Comparison of ENCODE assay signal across 25 cellular contexts in the genomic region with DNA sequence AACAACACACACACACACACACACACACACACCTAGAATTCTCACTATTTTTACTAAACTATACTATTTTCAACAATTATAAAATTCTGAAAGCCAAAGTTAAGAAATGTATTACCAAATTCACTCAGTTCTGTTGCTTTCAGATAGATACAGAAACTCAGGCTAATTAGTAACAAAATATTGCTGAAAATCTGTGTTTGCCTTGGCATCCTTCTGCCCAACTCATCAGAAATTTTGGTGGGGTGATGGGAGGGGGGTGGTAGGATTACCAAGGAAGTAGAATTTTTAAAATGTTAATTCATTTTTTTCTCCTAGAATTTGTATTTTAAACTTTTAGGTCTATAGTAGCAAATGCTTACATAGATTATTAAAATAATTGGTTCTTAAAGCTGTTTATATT.
"Had no signal": no experiment of that assay in that cellular context is flagged by ENCODE, and none has a peak within 500 bp of the region (broad histone marks: within the 10 kb centered on the region; RNA-seq: fewer than 3 reads in every experiment).

No MANE protein-coding gene starts in this region.

- H3K27ac ChIP-seq: stomach, suprapubic skin, testis, thoracic aorta, thyroid gland, tibial artery, tibial nerve, transverse colon, upper lobe of left lung, upper lobe of right lung, uterus, vagina had no signal

- H3K9me3 ChIP-seq: stomach, suprapubic skin, testis, thoracic aorta, thyroid gland, tibial artery, tibial nerve, transverse colon, upper lobe of left lung, upper lobe of right lung, uterus, vagina had no signal

- H3K27me3 ChIP-seq: stomach, suprapubic skin, testis, thyroid gland, tibial artery, tibial nerve, transverse colon, upper lobe of left lung, upper lobe of right lung, uterus, vagina had no signal

- H3K36me3 ChIP-seq: stomach, suprapubic skin, thoracic aorta, thyroid gland, tibial nerve, transverse colon, upper lobe of left lung, upper lobe of right lung, uterus, vagina had no signal

- H3K4me3 ChIP-seq: stomach, suprapubic skin, testis, thoracic aorta, thyroid gland, tibial artery, tibial nerve, transverse colon, upper lobe of left lung, upper lobe of right lung, uterus, vagina had no signal

- H3K4me1 ChIP-seq: uterus had no signal

- DNase-seq: stimulated activated CD4-positive, alpha-beta T cell treated with anti-CD3 and anti-CD28 coated beads, Interleukin-2, amount 100 ng/mL, for 48 hours; stimulated activated CD4-positive, alpha-beta T cell treated with anti-CD3 and anti-CD28 coated beads, Interleukin-4, amount 100 ng/mL, for 1 hour; stimulated activated CD4-positive, alpha-beta T cell treated with anti-CD3 and anti-CD28 coated beads, Interleukin-4, amount 100 ng/mL, for 24 hours; stimulated activated CD4-positive, alpha-beta T cell treated with anti-CD3 and anti-CD28 coated beads, Interleukin-4, amount 100 ng/mL, for 4 hours; stimulated activated CD8-positive, alpha-beta memory T cell treated with anti-CD3 and anti-CD28 coated beads, Interleukin-4, amount 100 ng/mL, for 48 hours; stimulated activated naive B cell treated with anti-CD40 and anti-IgM and Interleukin-4, amounts not matched to agents 10 μg/mL and 1 μg/mL and 100 μg/mL, for 72 hours; stimulated activated naive CD4-positive, alpha-beta T cell treated with Interleukin-2 at 50 U/mL for 16 hours; stimulated activated naive CD8-positive, alpha-beta T cell treated with anti-CD3 and anti-CD28 coated beads, Interleukin-15, amount 100 ng/mL, for 72 hours; stimulated activated naive CD8-positive, alpha-beta T cell treated with anti-CD3 and anti-CD28 coated beads, Interleukin-15, Interleukin-2, amounts not matched to agents 100 U/mL and 50 U/mL, for 24 hours; stomach; substantia nigra; testis; thyroid gland; tibial artery; transverse colon; trophoblast cell; upper lobe of left lung; upper lobe of right lung; uterus had no signal

- ATAC-seq: stimulated activated effector memory CD8-positive, alpha-beta T cell treated with anti-CD3 and anti-CD28 coated beads, Interleukin-12 subunit alpha, Interleukin-12 subunit beta, amount 100 ng/mL, for 72 hours; stimulated activated memory B cell treated with anti-CD40 and anti-IgM and Interleukin-4, amounts not matched to agents 10 μg/mL and 1 μg/mL and 100 μg/mL, for 72 hours; stimulated activated naive B cell treated with anti-CD40 and anti-IgM and Interleukin-4, amounts not matched to agents 10 μg/mL and 1 μg/mL and 100 μg/mL, for 72 hours; stimulated activated naive CD8-positive, alpha-beta T cell treated with anti-CD3 and anti-CD28 coated beads, Interleukin-15, amount 100 ng/mL, for 72 hours; stimulated activated naive CD8-positive, alpha-beta T cell treated with anti-CD3 and anti-CD28 coated beads, Interleukin-15, Interleukin-2, amounts not matched to agents 100 U/mL and 50 U/mL, for 24 hours; upper lobe of right lung had no signal
